Comparison of ENCODE assay signal across 8 cellular contexts in the genomic region with DNA sequence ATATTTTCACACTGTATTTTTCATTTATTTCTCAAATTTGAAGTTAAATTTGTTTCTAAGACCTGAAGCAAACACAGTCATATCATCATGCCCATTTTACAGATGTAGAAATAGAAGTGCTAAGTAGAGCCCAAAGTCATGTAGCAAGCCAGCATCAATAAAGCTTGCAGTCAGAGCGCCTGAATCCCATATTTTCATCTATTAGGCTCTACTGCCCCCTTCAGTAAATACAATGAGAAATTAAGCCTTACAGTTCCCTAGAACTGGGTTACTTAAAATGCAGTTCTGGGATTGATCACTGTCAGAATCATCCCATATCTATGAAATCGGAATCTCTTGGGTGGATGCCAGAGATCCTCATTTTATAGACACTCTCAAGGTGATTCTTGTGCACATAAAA.
DNase-seq lines count a peak whose midpoint lies in the region; ATAC-seq, FAIRE-seq and TF ChIP-seq lines count a peak whose summit lies in the region.

No MANE protein-coding gene starts in this region.

- H3K4me3 Mint-ChIP-seq in neural progenitor cell: no peak overlapping the region

- peak; percentile 19 to 77 for DNase-seq in A549 (ENCODE audit: low read depth in 1 of 2, low spot score in 1 of 2)
- peak; percentile 11 for DNase-seq in H54 (ENCODE audit: insufficient read length, low spot score)
- peak; percentile 56 for DNase-seq in NCI-H748 (lab: John Stamatoyannopoulos, UW; ENCODE audit: unreplicated experiment)
- no peak for DNase-seq in dorsolateral prefrontal cortex
- peak; percentile 62 for DNase-seq in neural progenitor cell (ENCODE audit: low spot score)
- no peak for DNase-seq in GM12891 (ENCODE audit: insufficient read length, low spot score)
- no peak for DNase-seq in activated T-cell treated with anti-CD3 and anti-CD28 coated beads, Interleukin-2, amount 50 U/mL, for 48 hours

- no peak for TF ChIP-seq EP300 in A549 (IDR thresholded peaks at IDR 0.05)

- peak; percentile 63 for FAIRE-seq in A549 (lab: Jason Lieb, UNC)
- peak; percentile 86 for FAIRE-seq in H54 (lab: Jason Lieb, UNC)
- no peak for FAIRE-seq in GM12891 (lab: Jason Lieb, UNC)

- H3K27ac ChIP-seq in A549 (peak overlapping the region; percentile 11 to 76; a peak in 3 of 6 replicates), dorsolateral prefrontal cortex (peak overlapping the region in 25 of 59 donors; percentile 5 to 89 (median 71)), neural progenitor cell (no peak overlapping the region)

- H3K9me3 ChIP-seq in A549: no peaks in the 10 kb centered on the region
- H3K9me3 ChIP-seq in neural progenitor cell (ENCODE audit: low read depth): no peaks in the 10 kb centered on the region

- H3K36me3 ChIP-seq in neural progenitor cell: no peaks in the 10 kb centered on the region

- ATAC-seq in A549 (peak; percentile 71 to 82; a peak in 4 of 6 replicates), GM18873 (IDR thresholded peaks at IDR 0.05; ENCODE audit: low FRiP score, unreplicated experiment) (no peak)

- H3K4me1 ChIP-seq in A549 (peaks cover 11% of the 10 kb centered on the region; the same call in 2 of the 3 replicates), neural progenitor cell (peaks cover 50% of the 10 kb centered on the region)

- H3K9me3 Mint-ChIP-seq in neural progenitor cell: no peaks in the 10 kb centered on the region

- H3K79me2 ChIP-seq in neural progenitor cell (ENCODE audit: low read depth): no peaks in the 10 kb centered on the region

- no peak overlapping the region for H3K4me2 ChIP-seq in A549
- no peak overlapping the region for H3K4me2 ChIP-seq in neural progenitor cell

- intact Hi-C loops in dorsolateral prefrontal cortex (cut with DNase I): loop anchor here (2.0 to 10.0 kb wide), 6 partner anchors 55 to 167 kb away; no protein-coding TSS in a partner anchor

- H3K27me3 ChIP-seq in dorsolateral prefrontal cortex: peaks cover 0 to 6% (median 0%) of the 10 kb centered on the region in 45 donors
- H3K27me3 ChIP-seq in neural progenitor cell: no peaks in the 10 kb centered on the region

- peaks cover 3% of the 10 kb centered on the region for H3K27me3 Mint-ChIP-seq in neural progenitor cell (ENCODE audit: insufficient read depth, low read depth)

- no peak overlapping the region for H3K4me3 ChIP-seq in A549
- peak overlapping the region in 27 of 59 donors; percentile 8 to 70 (median 52) for H3K4me3 ChIP-seq in dorsolateral prefrontal cortex
- H3K4me3 ChIP-seq in neural progenitor cell: no peak overlapping the region

- peaks cover 31% of the 10 kb centered on the region for H3K4me1 Mint-ChIP-seq in neural progenitor cell

- POLR2A ChIA-PET in A549 (lab: Yijun Ruan, JAX): interaction anchor here (0.8 to 1.2 kb wide), 3 partner anchors 99 to 266 kb away, joined by 3 read pairs; no protein-coding TSS in a partner anchor

- peak; percentile 52 for TF ChIP-seq CTCF in A549 (IDR thresholded peaks at IDR 0.05)
- TF ChIP-seq CTCF in dorsolateral prefrontal cortex (IDR thresholded peaks at IDR 0.05 in 54 of 56, conservative IDR thresholded peaks at IDR 0.05 in 2 of 56; ENCODE audit: low read depth in 1 of 56, partially characterized antibody in 56 of 56): peak in 55 of 56 donors; percentile 27 to 75 (median 54)
- TF ChIP-seq CTCF in neural progenitor cell (IDR thresholded peaks at IDR 0.05): peak; percentile 64

- H3K36me3 Mint-ChIP-seq in neural progenitor cell: no peaks in the 10 kb centered on the region

- TF ChIP-seq POLR2A in A549 (IDR thresholded peaks at IDR 0.05; ENCODE audit: low read length) (no peak), H54 (IDR thresholded peaks at IDR 0.05; ENCODE audit: low read depth, low read length) (no peak), GM12891 (IDR thresholded peaks at IDR 0.05; ENCODE audit: low read depth, low read length) (no peak)

- H3F3A ChIP-seq in neural progenitor cell (ENCODE audit: low read depth): peaks cover 13% of the 10 kb centered on the region

- TF ChIP-seq RAD21 in A549 (conservative IDR thresholded peaks at IDR 0.05 in 1 of 2, IDR thresholded peaks at IDR 0.05 in 1 of 2): peak; percentile 78 to 80

- H2AFZ ChIP-seq in neural progenitor cell (replicated peaks): no peak overlapping the region

- H4K20me1 ChIP-seq in neural progenitor cell (ENCODE audit: low read depth): no peaks in the 10 kb centered on the region

- CTCF ChIA-PET in A549 (lab: Yijun Ruan, JAX): interaction anchor here (0.6 to 3.1 kb wide), 48 partner anchors 8 to 620 kb away, joined by 3 to 35 read pairs (median 4); no protein-coding TSS in a partner anchor

- no peak overlapping the region for H3K27ac Mint-ChIP-seq in neural progenitor cell

- WGBS in A549 (ENCODE audit: missing lambda C conversion rate): 3% methylated on average over 2 of the region's 2 CpGs

- H3K9ac ChIP-seq in neural progenitor cell: no peak overlapping the region

TF ChIP-seq in A549, 52 proteins besides CTCF, POLR2A, EP300 and RAD21:
- no peak for TF ChIP-seq MYC (IDR thresholded peaks at IDR 0.05; ENCODE audit: borderline replicate concordance, low read length)
- TF ChIP-seq HOXB13 (CRISPR knock-in tag; IDR thresholded peaks at IDR 0.05; ENCODE audit: low read depth): no peak
- TF ChIP-seq PHF8 (IDR thresholded peaks at IDR 0.05; ENCODE audit: borderline replicate concordance, low read depth): no peak
- TF ChIP-seq FOSL2 (IDR thresholded peaks at IDR 0.05): no peak
- TF ChIP-seq FOSL2 (CRISPR knock-in tag; IDR thresholded peaks at IDR 0.05): no peak
- peak; percentile 78 for TF ChIP-seq SMC3 (IDR thresholded peaks at IDR 0.05)

TF ChIP-seq in GM12891, 5 proteins besides CTCF, POLR2A, EP300 and RAD21:
- no peak for TF ChIP-seq TAF1 (IDR thresholded peaks at IDR 0.05; ENCODE audit: low read depth, low read length)
- no peak for TF ChIP-seq POU2F2 (IDR thresholded peaks at IDR 0.05; ENCODE audit: low read depth, low read length)
- TF ChIP-seq POLR2AphosphoS5 (IDR thresholded peaks at IDR 0.05; ENCODE audit: low read depth, low read length): no peak
- no peak for TF ChIP-seq PAX5 (IDR thresholded peaks at IDR 0.05; ENCODE audit: insufficient read depth, low read length, severe bottlenecking)
- TF ChIP-seq SPI1 (IDR thresholded peaks at IDR 0.05; ENCODE audit: low read depth, low read length): no peak

Comparison
In these comparisons a context has a peak if more than half of its experiments do, and no peak if none do; other contexts are left out.
1. DNase-seq: peak in A549 (2 of 2), H54 (single experiment), NCI-H748 (single experiment) and neural progenitor cell (single experiment); none in dorsolateral prefrontal cortex (0 of 10), GM12891 (single experiment) and activated T-cell treated with anti-CD3 and anti-CD28 coated beads, Interleukin-2, amount 50 U/mL, for 48 hours (0 of 2).
2. Peak in every context shown above with its lines, with median percentiles within 50 percentile points of each other: CTCF ChIP-seq.